Comparison of ENCODE assay signal across 12 cellular contexts in the genomic region with DNA sequence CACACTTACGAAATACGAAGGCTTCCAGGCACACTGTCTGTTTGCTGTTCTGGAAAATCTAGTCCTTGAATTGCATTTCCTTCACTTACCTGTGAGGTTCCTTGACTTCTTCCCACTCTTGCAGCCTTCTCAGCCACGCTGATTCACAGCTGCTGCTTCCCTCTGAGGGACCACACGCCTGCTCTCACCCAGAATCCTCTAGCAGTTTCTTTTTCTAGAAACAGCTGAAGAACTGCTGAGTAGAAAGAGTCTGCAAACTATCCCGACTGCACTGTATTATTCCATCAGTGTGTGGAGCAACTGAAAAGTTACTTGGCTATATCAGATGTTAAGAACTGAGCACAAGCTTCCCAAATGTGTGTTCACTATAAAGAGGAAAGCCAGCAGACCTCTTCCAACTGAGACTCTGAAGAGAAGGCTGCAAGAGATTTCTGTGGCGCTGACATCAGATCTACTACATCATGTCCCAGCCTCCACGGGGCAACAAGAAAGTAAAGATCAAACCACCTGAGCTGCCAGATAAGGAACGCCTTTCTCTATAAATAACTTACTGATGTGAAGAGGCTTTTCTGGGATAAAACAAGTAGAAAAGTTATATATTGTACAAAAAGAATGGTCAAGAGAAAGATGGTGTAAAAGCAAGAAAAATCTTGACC.
A peak's percentile ranks its signal among the peaks of the same experiment; 100 is the strongest.
DNase-seq lines count a peak whose midpoint lies in the region; ATAC-seq and TF ChIP-seq lines count a peak whose summit lies in the region.
"Had no signal": no experiment of that assay in that cellular context is flagged by ENCODE, and none has a peak within 500 bp of the region (broad histone marks: within the 10 kb centered on the region; RNA-seq: fewer than 3 reads in every experiment).

No MANE protein-coding gene starts in this region.

- ATAC-seq in naive thymus-derived CD4-positive, alpha-beta T cell = no peak
- ATAC-seq in aorta (ENCODE audit: low FRiP score) (peak; percentile 67), HG03439 (IDR thresholded peaks at IDR 0.05; ENCODE audit: unreplicated experiment) (no peak)

- peaks cover 4% of the 10 kb centered on the region for H3F3A ChIP-seq in SK-N-SH (replicated peaks; ENCODE audit: insufficient read depth)

- H3K27me3 Mint-ChIP-seq in activated naive CD4-positive, alpha-beta T cell treated with anti-CD3 and anti-CD28 coated beads, Interleukin-2, amount 10 ng/mL, durations not matched to agents 7 days and 5 days = no peaks in the 10 kb centered on the region
- H3K27me3 Mint-ChIP-seq in endodermal cell (ENCODE audit: insufficient read depth) = no peaks in the 10 kb centered on the region
- no peaks in the 10 kb centered on the region for H3K27me3 Mint-ChIP-seq in naive thymus-derived CD4-positive, alpha-beta T cell
- H3K27me3 Mint-ChIP-seq: activated naive CD4-positive, alpha-beta T cell treated with anti-CD3 and anti-CD28 coated beads, Interleukin-2, amount 50 U/mL, for 24 hours had no signal

- WGBS in endodermal cell (ENCODE audit: insufficient coverage in 1 of 2, insufficient read length in 1 of 2), 2 experiments = 90 to 94% methylated on average over 6 to 7 of the region's 8 CpGs
- WGBS in aorta, 2 donors = 26 to 31% methylated on average over 8 of the region's 8 CpGs
- WGBS in SK-N-SH (ENCODE audit: low lambda C conversion rate) = 95% methylated on average over 8 of the region's 8 CpGs

- H3K36me3 Mint-ChIP-seq in activated naive CD4-positive, alpha-beta T cell treated with anti-CD3 and anti-CD28 coated beads, Interleukin-2, amount 10 ng/mL, durations not matched to agents 7 days and 5 days = peaks cover 33% of the 10 kb centered on the region
- H3K36me3 Mint-ChIP-seq in endodermal cell (ENCODE audit: low read depth) = peaks cover 24% of the 10 kb centered on the region
- H3K36me3 Mint-ChIP-seq in naive thymus-derived CD4-positive, alpha-beta T cell = peaks cover 0 to 21% (median 9%) of the 10 kb centered on the region in 5 donors

- peak overlapping the region; percentile 50 for H3K27ac Mint-ChIP-seq in activated naive CD4-positive, alpha-beta T cell treated with anti-CD3 and anti-CD28 coated beads, Interleukin-2, amount 10 ng/mL, durations not matched to agents 7 days and 5 days
- H3K27ac Mint-ChIP-seq in endodermal cell = peak overlapping the region; percentile 33
- H3K27ac Mint-ChIP-seq in naive thymus-derived CD4-positive, alpha-beta T cell = peak overlapping the region in 5 of 9 donors; percentile 16 to 45 (median 29)
- H3K27ac Mint-ChIP-seq: activated naive CD4-positive, alpha-beta T cell treated with anti-CD3 and anti-CD28 coated beads, Interleukin-2, amount 50 U/mL, for 24 hours had no signal

- POLR2A ChIA-PET in naive thymus-derived CD4-positive, alpha-beta T cell (lab: Charles Lee) = no interaction called here
- POLR2A ChIA-PET in SK-N-SH (lab: Yijun Ruan, JAX) = no interaction called here

- DNase-seq in activated naive CD4-positive, alpha-beta T cell treated with anti-CD3 and anti-CD28 coated beads, Interleukin-2, amount 10 ng/mL, durations not matched to agents 7 days and 5 days = no peak
- no peak for DNase-seq in activated naive CD4-positive, alpha-beta T cell treated with anti-CD3 and anti-CD28 coated beads, Interleukin-2, amount 50 U/mL, for 16 hours
- DNase-seq in endodermal cell (no peak), aorta (no peak), SK-N-SH (no peak), NCI-H146 treated with DMSO at 0.1 percent for 48 hours (lab: John Stamatoyannopoulos, UW; ENCODE audit: unreplicated experiment) (no peak)
- peak in 1 of 9 donors; percentile 13 for DNase-seq in naive thymus-derived CD4-positive, alpha-beta T cell
- DNase-seq: activated CD4-positive, alpha-beta T cell treated with anti-CD3 and anti-CD28 coated beads for 4 hours; kidney had no signal

- TF ChIP-seq CTCF in endodermal cell (conservative IDR thresholded peaks at IDR 0.05) = no peak
- TF ChIP-seq CTCF in SK-N-SH (IDR thresholded peaks at IDR 0.05) = no peak

- no peaks in the 10 kb centered on the region for H4K20me1 ChIP-seq in SK-N-SH (ENCODE audit: insufficient read depth)

- no peak overlapping the region for H3K4me3 Mint-ChIP-seq in activated naive CD4-positive, alpha-beta T cell treated with anti-CD3 and anti-CD28 coated beads, Interleukin-2, amount 10 ng/mL, durations not matched to agents 7 days and 5 days
- no peak overlapping the region for H3K4me3 Mint-ChIP-seq in endodermal cell
- H3K4me3 Mint-ChIP-seq in naive thymus-derived CD4-positive, alpha-beta T cell = peak overlapping the region in 5 of 10 donors; percentile 8 to 68 (median 57)
- H3K4me3 Mint-ChIP-seq: activated naive CD4-positive, alpha-beta T cell treated with anti-CD3 and anti-CD28 coated beads, Interleukin-2, amount 50 U/mL, for 24 hours had no signal

- H3K9me3 ChIP-seq in endodermal cell (ENCODE audit: control insufficient read depth, low read length) (peaks cover 16% of the 10 kb centered on the region), aorta (ENCODE audit: control insufficient read depth, low read length) (no peaks in the 10 kb centered on the region), SK-N-SH (no peaks in the 10 kb centered on the region)
- peaks cover 0 to 5% (median 0%) of the 10 kb centered on the region in 3 experiments for H3K9me3 ChIP-seq in naive thymus-derived CD4-positive, alpha-beta T cell (ENCODE audit: control insufficient read depth in 2 of 3, low read length in 3 of 3)

- peaks cover 37% of the 10 kb centered on the region for H3K4me1 Mint-ChIP-seq in activated naive CD4-positive, alpha-beta T cell treated with anti-CD3 and anti-CD28 coated beads, Interleukin-2, amount 10 ng/mL, durations not matched to agents 7 days and 5 days
- H3K4me1 Mint-ChIP-seq in endodermal cell = peaks cover 65% of the 10 kb centered on the region
- peaks cover 9 to 41% (median 36%) of the 10 kb centered on the region in 7 donors for H3K4me1 Mint-ChIP-seq in naive thymus-derived CD4-positive, alpha-beta T cell

- no peak overlapping the region for H2AFZ ChIP-seq in SK-N-SH (ENCODE audit: low read depth)

- H3K36me3 ChIP-seq in endodermal cell (ENCODE audit: control insufficient read depth, insufficient read depth, low read length) (peaks cover 28% of the 10 kb centered on the region), aorta (ENCODE audit: control insufficient read depth in 1 of 2, insufficient read depth in 2 of 2, low read length in 1 of 2) (no peaks in the 10 kb centered on the region), SK-N-SH (replicated peaks in 1 of 2; ENCODE audit: control insufficient read depth in 1 of 2, insufficient read depth in 2 of 2, low read length in 1 of 2) (no peaks in the 10 kb centered on the region)
- H3K36me3 ChIP-seq in naive thymus-derived CD4-positive, alpha-beta T cell (ENCODE audit: control insufficient read depth in 2 of 3, insufficient read depth in 3 of 3, low read length in 3 of 3) = no peaks in the 10 kb centered on the region

- H3K9ac ChIP-seq in endodermal cell (ENCODE audit: extremely low read depth, low read length, poor library complexity, severe bottlenecking) (no peak overlapping the region), SK-N-SH (no peak overlapping the region)

- peaks cover 8% of the 10 kb centered on the region for H3K9me3 Mint-ChIP-seq in activated naive CD4-positive, alpha-beta T cell treated with anti-CD3 and anti-CD28 coated beads, Interleukin-2, amount 10 ng/mL, durations not matched to agents 7 days and 5 days
- H3K9me3 Mint-ChIP-seq in endodermal cell = peaks cover 2% of the 10 kb centered on the region
- H3K9me3 Mint-ChIP-seq in naive thymus-derived CD4-positive, alpha-beta T cell = peaks cover 0 to 4% (median 0%) of the 10 kb centered on the region in 11 donors
- H3K9me3 Mint-ChIP-seq: activated naive CD4-positive, alpha-beta T cell treated with anti-CD3 and anti-CD28 coated beads, Interleukin-2, amount 50 U/mL, for 24 hours had no signal

- CTCF ChIA-PET in activated naive CD4-positive, alpha-beta T cell treated with anti-CD3 and anti-CD28 coated beads, Interleukin-2, amount 10 ng/mL, durations not matched to agents 7 days and 5 days (lab: Charles Lee) = interaction anchor here (1.2 kb wide), 1 partner anchor 29 kb away, joined by 4 read pairs; no protein-coding TSS in a partner anchor
- CTCF ChIA-PET in naive thymus-derived CD4-positive, alpha-beta T cell (lab: Charles Lee) = interaction anchor here (1.2 kb wide), 1 partner anchor 21 kb away, joined by 4 read pairs; no protein-coding TSS in a partner anchor
- CTCF ChIA-PET in SK-N-SH (lab: Yijun Ruan, JAX) = interaction anchor here (0.6 to 1.3 kb wide), 3 partner anchors 11 to 128 kb away, joined by 3 to 5 read pairs (median 3); no protein-coding TSS in a partner anchor

- H3K4me3 ChIP-seq in endodermal cell (ENCODE audit: low read length) (no peak overlapping the region), aorta (ENCODE audit: low read length in 2 of 2) (no peak overlapping the region), SK-N-SH (ENCODE audit: low read depth in 2 of 2, low read length in 1 of 2) (no peak overlapping the region)
- H3K4me3 ChIP-seq in naive thymus-derived CD4-positive, alpha-beta T cell (ENCODE audit: low read length) = no peak overlapping the region

- H3K27me3 ChIP-seq in endodermal cell (ENCODE audit: control insufficient read depth, insufficient read depth, low read length, poor library complexity, severe bottlenecking) (no peaks in the 10 kb centered on the region), aorta (ENCODE audit: control insufficient read depth in 1 of 2, insufficient read depth in 2 of 2, low read length in 1 of 2) (no peaks in the 10 kb centered on the region), SK-N-SH (ENCODE audit: insufficient read depth) (no peaks in the 10 kb centered on the region)
- H3K27me3 ChIP-seq in naive thymus-derived CD4-positive, alpha-beta T cell (ENCODE audit: control insufficient read depth in 2 of 2, insufficient read depth in 2 of 2, low read length in 2 of 2) = no peaks in the 10 kb centered on the region
- H3K27me3 ChIP-seq: foreskin keratinocyte had no signal

- H3K9me2 ChIP-seq in SK-N-SH = no peaks in the 10 kb centered on the region

- H3K79me2 ChIP-seq in SK-N-SH (ENCODE audit: insufficient read depth) = peaks cover 14% of the 10 kb centered on the region

- H3K27ac ChIP-seq in endodermal cell (ENCODE audit: low read depth, low read length) (no peak overlapping the region), aorta (ENCODE audit: low read depth in 1 of 2, low read length in 2 of 2) (no peak overlapping the region), SK-N-SH (ENCODE audit: low read depth in 2 of 2, low read length in 1 of 2) (no peak overlapping the region)
- no peak overlapping the region for H3K27ac ChIP-seq in naive thymus-derived CD4-positive, alpha-beta T cell (ENCODE audit: low read depth, low read length)
- H3K27ac ChIP-seq: foreskin keratinocyte had no signal

- TF ChIP-seq EP300 in SK-N-SH (IDR thresholded peaks at IDR 0.05; ENCODE audit: borderline replicate concordance in 1 of 2, low read depth in 1 of 2, low read length in 1 of 2) = no peak

- intact Hi-C loops in naive thymus-derived CD4-positive, alpha-beta T cell (cut with micrococcal nuclease) = no loop called here
- intact Hi-C loops in aorta (cut with DNase I) = no loop called here

- no peak for TF ChIP-seq RAD21 in SK-N-SH (IDR thresholded peaks at IDR 0.05; ENCODE audit: low read length)

- H3K4me2 ChIP-seq in SK-N-SH = no peak overlapping the region

- H3K4me1 ChIP-seq in endodermal cell (ENCODE audit: control insufficient read depth, insufficient read depth, low read length) = peaks cover 21% of the 10 kb centered on the region
- no peaks in the 10 kb centered on the region for H3K4me1 ChIP-seq in naive thymus-derived CD4-positive, alpha-beta T cell (ENCODE audit: control insufficient read depth in 2 of 2, insufficient read depth in 2 of 2, low read length in 2 of 2)
- H3K4me1 ChIP-seq in aorta (ENCODE audit: control insufficient read depth in 1 of 2, insufficient read depth in 2 of 2, low read length in 2 of 2) = peaks cover 0 to 2% of the 10 kb centered on the region in 2 donors
- H3K4me1 ChIP-seq in SK-N-SH (ENCODE audit: control insufficient read depth in 1 of 2, insufficient read depth in 2 of 2, low read depth in 1 of 2, low read length in 1 of 2) = peaks cover 6 to 28% of the 10 kb centered on the region in 2 experiments; a peak in 3 of 4 replicates
